In the genomic region with DNA sequence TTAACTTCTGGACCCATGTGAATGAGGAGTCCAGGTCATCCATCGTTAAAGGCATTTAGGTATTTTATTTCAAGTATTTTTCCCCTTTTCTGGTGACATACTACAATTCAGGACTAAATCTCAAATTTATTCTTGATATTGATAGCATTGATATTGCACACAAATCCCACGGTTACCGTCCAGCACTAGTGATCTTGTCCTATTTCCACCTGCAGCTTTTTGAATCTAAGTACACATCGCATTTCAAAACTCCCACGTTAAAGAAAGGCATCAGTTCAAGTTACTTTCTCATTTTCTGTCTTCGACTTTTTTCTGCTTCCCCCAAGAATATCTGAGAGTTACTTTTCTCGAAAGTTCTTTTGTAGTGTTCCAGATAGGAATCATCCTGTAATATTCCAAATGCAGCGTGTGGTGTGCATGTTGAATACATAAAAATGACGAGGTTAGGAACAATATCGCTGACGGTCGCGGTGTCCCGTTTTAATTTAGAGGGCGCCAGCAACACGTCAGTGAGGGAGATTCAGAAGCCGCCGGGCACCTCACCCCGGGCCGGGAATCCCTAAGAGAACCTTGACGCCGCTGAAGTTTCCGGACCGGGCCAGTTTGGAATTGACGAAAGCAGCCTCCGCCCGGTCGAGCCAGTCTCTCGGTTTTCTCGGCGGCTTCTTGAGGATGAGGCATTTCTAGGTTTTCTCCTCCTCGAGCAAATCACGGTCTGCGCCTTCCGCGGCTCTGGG, we compare ENCODE assay signal across 9 cellular contexts. TPM values are rescaled to one million over a fixed set of nuclear protein-coding genes. Genes with fewer than 3 reads are reported as not detected.
DNase-seq lines count a peak whose midpoint lies in the region; ATAC-seq, FAIRE-seq and TF ChIP-seq lines count a peak whose summit lies in the region.
"Had no signal": no experiment of that assay in that cellular context is flagged by ENCODE, and none has a peak within 500 bp of the region (broad histone marks: within the 10 kb centered on the region; RNA-seq: fewer than 3 reads in every experiment).

No MANE protein-coding gene starts in this region.

- H3K4me1 ChIP-seq in keratinocyte (ENCODE audit: control insufficient read depth, extremely low read depth, insufficient read depth, low read length) (no peaks in the 10 kb centered on the region), transverse colon (peaks cover 0 to 20% (median 7%) of the 10 kb centered on the region in 4 donors)

- no peak for FAIRE-seq in keratinocyte (lab: Jason Lieb, UNC)
- FAIRE-seq: G401.6 had no signal

- peak overlapping the region; percentile 51 for H3K4me2 ChIP-seq in keratinocyte (ENCODE audit: control insufficient read depth, extremely low read depth, insufficient read depth, low read depth, low read length)

- H3K27ac ChIP-seq in keratinocyte (ENCODE audit: control insufficient read depth, insufficient read depth, low read length), result no peak overlapping the region
- no peak overlapping the region for H3K27ac ChIP-seq in transverse colon

- 13 to 22% methylated on average over 5 to 35 of the region's 36 CpGs for WGBS in transverse colon (ENCODE audit: low coverage in 1 of 2), 2 donors

- no peaks in the 10 kb centered on the region for H3K9me1 ChIP-seq in keratinocyte (ENCODE audit: control insufficient read depth, extremely low read depth, insufficient read depth, low read length)

- no peak for TF ChIP-seq CTCF in keratinocyte (optimal IDR thresholded peaks at IDR 0.05 in 1 of 3, IDR thresholded peaks at IDR 0.05 in 1 of 3, conservative IDR thresholded peaks at IDR 0.05 in 1 of 3; ENCODE audit: extremely low read depth in 1 of 3, insufficient read depth in 2 of 3, low read length in 3 of 3)
- TF ChIP-seq CTCF in transverse colon (IDR thresholded peaks at IDR 0.05), result no peak

- no peak for TF ChIP-seq POLR2A in transverse colon (IDR thresholded peaks at IDR 0.05)

- intact Hi-C loops in activated CD4-positive, alpha-beta memory T cell treated with anti-CD3 and anti-CD28 coated beads for 36 hours (cut with micrococcal nuclease), result no loop called here
- intact Hi-C loops in transverse colon (cut with DNase I; ENCODE audit: low total_unique reads), result loop anchor here (5.0 kb wide), 1 partner anchor 251 kb away; no protein-coding TSS in a partner anchor

- CTCF ChIA-PET in activated CD4-positive, alpha-beta memory T cell treated with anti-CD3 and anti-CD28 coated beads for 36 hours (lab: Charles Lee), result interaction anchor here (0.6 kb wide), 1 partner anchor 1077 kb away, joined by 3 read pairs; no protein-coding TSS in a partner anchor
- CTCF ChIA-PET in activated CD4-positive, alpha-beta memory T cell treated with anti-CD3 and anti-CD28 coated beads, Interleukin-2, amount 10 ng/mL, durations not matched to agents 7 days and 5 days (lab: Charles Lee), result no interaction called here

- no peaks in the 10 kb centered on the region for H4K20me1 ChIP-seq in keratinocyte (ENCODE audit: control insufficient read depth, extremely low read depth, insufficient read depth, low read length)

- H3K9me3 ChIP-seq in keratinocyte (ENCODE audit: control insufficient read depth, low read depth, low read length), result no peaks in the 10 kb centered on the region
- no peaks in the 10 kb centered on the region for H3K9me3 ChIP-seq in transverse colon

- POLR2A ChIA-PET in activated CD4-positive, alpha-beta memory T cell treated with anti-CD3 and anti-CD28 coated beads for 36 hours (lab: Charles Lee), result no interaction called here
- POLR2A ChIA-PET in activated CD4-positive, alpha-beta memory T cell treated with anti-CD3 and anti-CD28 coated beads, Interleukin-2, amount 10 ng/mL, durations not matched to agents 7 days and 5 days (lab: Charles Lee), result no interaction called here

- dilution Hi-C loops in keratinocyte (cut with MboI; ENCODE audit: extremely low pct_ligation_motif_present, low sequenced_read_pairs), result no loop called here

- DNase-seq in activated CD4-positive, alpha-beta memory T cell treated with anti-CD3 and anti-CD28 coated beads for 36 hours, result peak; percentile 19
- no peak for DNase-seq in activated CD4-positive, alpha-beta memory T cell treated with anti-CD3 and anti-CD28 coated beads, Interleukin-2, amount 10 ng/mL, durations not matched to agents 7 days and 5 days
- peak; percentile 9 for DNase-seq in activated naive CD4-positive, alpha-beta T cell treated with anti-CD3 and anti-CD28 coated beads, Interleukin-2, amount 50 U/mL, for 16 hours
- DNase-seq in keratinocyte (ENCODE audit: low read depth, low spot score), result no peak
- DNase-seq in transverse colon, result no peak
- DNase-seq in GM19240 (ENCODE audit: insufficient read length, low spot score), result no peak
- DNase-seq in NK-92 (lab: John Stamatoyannopoulos, UW; ENCODE audit: unreplicated experiment), result no peak

- peaks cover 18% of the 10 kb centered on the region for H3K4me1 Mint-ChIP-seq in activated CD4-positive, alpha-beta memory T cell treated with anti-CD3 and anti-CD28 coated beads for 36 hours (ENCODE audit: low read depth)
- peaks cover 16% of the 10 kb centered on the region for H3K4me1 Mint-ChIP-seq in activated CD4-positive, alpha-beta memory T cell treated with anti-CD3 and anti-CD28 coated beads, Interleukin-2, amount 10 ng/mL, durations not matched to agents 7 days and 5 days

- no peaks in the 10 kb centered on the region for H3K79me2 ChIP-seq in keratinocyte (ENCODE audit: control insufficient read depth, insufficient read depth, low read length)

- no peaks in the 10 kb centered on the region for H3K9me3 Mint-ChIP-seq in activated CD4-positive, alpha-beta memory T cell treated with anti-CD3 and anti-CD28 coated beads for 36 hours
- H3K9me3 Mint-ChIP-seq in activated CD4-positive, alpha-beta memory T cell treated with anti-CD3 and anti-CD28 coated beads, Interleukin-2, amount 10 ng/mL, durations not matched to agents 7 days and 5 days, result no peaks in the 10 kb centered on the region

- in situ Hi-C loops in transverse colon (cut with MboI; ENCODE audit: low pct_ligation_motif_present in 1 of 4, low pct_unique_long_range_greater_than_20kb in 1 of 4, low sequenced_read_pairs in 3 of 4), result no loop called here

- no peak for ATAC-seq in HG03025 (IDR thresholded peaks at IDR 0.05; ENCODE audit: low FRiP score, unreplicated experiment)

- H3K4me3 Mint-ChIP-seq in activated CD4-positive, alpha-beta memory T cell treated with anti-CD3 and anti-CD28 coated beads for 36 hours, result no peak overlapping the region
- H3K4me3 Mint-ChIP-seq in activated CD4-positive, alpha-beta memory T cell treated with anti-CD3 and anti-CD28 coated beads, Interleukin-2, amount 10 ng/mL, durations not matched to agents 7 days and 5 days, result no peak overlapping the region

- H3K4me3 ChIP-seq in keratinocyte (ENCODE audit: control insufficient read depth in 2 of 3, extremely low read depth in 1 of 3, insufficient read depth in 2 of 3, low read depth in 1 of 3, low read length in 3 of 3) (peak overlapping the region; percentile 10 to 29 (median 20)), transverse colon (peak overlapping the region in 3 of 4 donors; percentile 19 to 48 (median 31))

- H2AFZ ChIP-seq in keratinocyte (ENCODE audit: control insufficient read depth, low read length), result no peak overlapping the region

- peaks cover 29% of the 10 kb centered on the region for H3K27me3 ChIP-seq in keratinocyte (ENCODE audit: control insufficient read depth, extremely low read depth, insufficient read depth, low read length)
- H3K27me3 ChIP-seq in transverse colon, result peaks cover 61% of the 10 kb centered on the region

- no peaks in the 10 kb centered on the region for H3K36me3 Mint-ChIP-seq in activated CD4-positive, alpha-beta memory T cell treated with anti-CD3 and anti-CD28 coated beads for 36 hours
- no peaks in the 10 kb centered on the region for H3K36me3 Mint-ChIP-seq in activated CD4-positive, alpha-beta memory T cell treated with anti-CD3 and anti-CD28 coated beads, Interleukin-2, amount 10 ng/mL, durations not matched to agents 7 days and 5 days (ENCODE audit: low read depth)

- peaks cover 53% of the 10 kb centered on the region for H3K27me3 Mint-ChIP-seq in activated CD4-positive, alpha-beta memory T cell treated with anti-CD3 and anti-CD28 coated beads for 36 hours
- H3K27me3 Mint-ChIP-seq in activated CD4-positive, alpha-beta memory T cell treated with anti-CD3 and anti-CD28 coated beads, Interleukin-2, amount 10 ng/mL, durations not matched to agents 7 days and 5 days, result peaks cover 49% of the 10 kb centered on the region

- H3K27ac Mint-ChIP-seq in activated CD4-positive, alpha-beta memory T cell treated with anti-CD3 and anti-CD28 coated beads for 36 hours, result no peak overlapping the region
- H3K27ac Mint-ChIP-seq in activated CD4-positive, alpha-beta memory T cell treated with anti-CD3 and anti-CD28 coated beads, Interleukin-2, amount 10 ng/mL, durations not matched to agents 7 days and 5 days, result no peak overlapping the region

- H3K36me3 ChIP-seq in keratinocyte (ENCODE audit: control insufficient read depth in 2 of 2, extremely low read depth in 1 of 2, insufficient read depth in 2 of 2, low read length in 2 of 2), result no peaks in the 10 kb centered on the region
- H3K36me3 ChIP-seq in transverse colon, result no peaks in the 10 kb centered on the region

- no peak for TF ChIP-seq EP300 in transverse colon (IDR thresholded peaks at IDR 0.05; ENCODE audit: low read depth)

- H3K9ac ChIP-seq in keratinocyte (ENCODE audit: control insufficient read depth, extremely low read depth, insufficient read depth, low read length), result no peak overlapping the region

RNA-seq across cellular contexts. Expression of a gene that starts 0.6 kb away (rescaled TPM):
- under 1 TPM; 0.15 to 0.19 TPM for total RNA-seq in activated CD4-positive, alpha-beta memory T cell treated with anti-CD3 and anti-CD28 coated beads for 36 hours
- 1 to 10 TPM; 2.0 to 3.1 TPM for total RNA-seq in activated CD4-positive, alpha-beta memory T cell treated with anti-CD3 and anti-CD28 coated beads, Interleukin-2, amount 10 ng/mL, durations not matched to agents 7 days and 5 days
- polyA plus RNA-seq in keratinocyte, result not detected in 3 replicates
- not detected for polyA plus RNA-seq in keratinocyte (2011; ENCODE audit: low read depth)
- not detected in 2 replicates for polyA plus RNA-seq in keratinocyte (2011; cell fraction: cytosol; rRNA removed)
- polyA plus RNA-seq in keratinocyte (2011; cell fraction: nucleus; rRNA removed), result not detected in 2 replicates
- polyA plus RNA-seq in keratinocyte (2012; ENCODE audit: low replicate concordance), result not detected in 2 replicates
- not detected in 3 replicates for polyA minus RNA-seq in keratinocyte
- not detected for polyA minus RNA-seq in keratinocyte (2011; cell fraction: cytosol; rRNA and poly(A)+ RNA removed)
- not detected in 2 replicates for polyA minus RNA-seq in keratinocyte (2011; cell fraction: nucleus; rRNA and poly(A)+ RNA removed)
- total RNA-seq in transverse colon, result under 1 TPM in 2 of 4 donors, not detected in 2; 0.41 to 0.48 TPM

Comparison
In these comparisons a context has a peak if more than half of its experiments do, and no peak if none do; other contexts are left out.
1. DNase-seq: peak in activated CD4-positive, alpha-beta memory T cell treated with anti-CD3 and anti-CD28 coated beads for 36 hours (single experiment) and activated naive CD4-positive, alpha-beta T cell treated with anti-CD3 and anti-CD28 coated beads, Interleukin-2, amount 50 U/mL, for 16 hours (single experiment); none in activated CD4-positive, alpha-beta memory T cell treated with anti-CD3 and anti-CD28 coated beads, Interleukin-2, amount 10 ng/mL, durations not matched to agents 7 days and 5 days (single experiment), keratinocyte (single experiment), transverse colon (single experiment), GM19240 (single experiment) and NK-92 (single experiment).